Comparison of ENCODE assay signal across 11 cellular contexts in the genomic region with DNA sequence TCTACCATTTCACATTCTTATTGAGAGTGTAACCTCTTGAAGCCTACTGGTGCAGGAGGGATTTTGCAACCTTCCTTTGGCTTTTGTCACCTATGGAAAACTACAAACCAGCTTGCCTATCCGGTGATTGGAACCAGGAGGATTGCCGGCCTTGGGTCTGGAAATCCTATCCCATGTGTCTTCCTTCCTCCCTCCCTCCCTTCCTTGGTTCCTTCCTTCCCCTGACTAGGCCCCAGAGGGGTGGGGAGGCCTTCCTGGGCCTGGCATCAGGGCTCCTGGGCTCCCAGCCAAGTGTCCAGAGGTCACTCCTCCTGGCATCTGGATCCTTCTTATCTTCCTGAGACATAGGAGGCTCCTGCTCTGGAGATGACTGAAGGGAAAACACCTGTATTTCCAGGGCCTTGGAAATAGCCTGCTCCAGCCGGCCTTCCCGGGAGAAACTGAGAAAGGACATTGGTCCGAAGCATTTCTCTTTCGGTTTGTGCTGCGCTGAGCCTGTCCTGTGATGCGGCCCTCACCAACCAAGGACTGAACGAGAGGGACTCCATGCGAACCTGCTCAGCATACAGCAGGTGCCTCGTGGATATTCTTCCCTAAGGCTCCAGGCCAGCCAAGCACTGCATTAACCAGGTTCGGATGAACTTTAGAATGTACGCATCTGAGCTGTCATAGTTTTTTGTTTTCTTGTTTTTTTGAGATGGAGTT. TPM values are rescaled to one million over a fixed set of nuclear protein-coding genes. Genes with fewer than 3 reads are reported as not detected.
A peak's percentile ranks its signal among the peaks of the same experiment; 100 is the strongest.
DNase-seq lines count a peak whose midpoint lies in the region; ATAC-seq, FAIRE-seq and TF ChIP-seq lines count a peak whose summit lies in the region.
"Had no signal": no experiment of that assay in that cellular context is flagged by ENCODE, and none has a peak within 500 bp of the region (broad histone marks: within the 10 kb centered on the region; RNA-seq: fewer than 3 reads in every experiment).

No MANE protein-coding gene starts in this region.

- no peaks in the 10 kb centered on the region for H3K27me3 Mint-ChIP-seq in naive thymus-derived CD8-positive, alpha-beta T cell
- no peaks in the 10 kb centered on the region for H3K27me3 Mint-ChIP-seq in activated naive CD4-positive, alpha-beta T cell treated with anti-CD3 and anti-CD28 coated beads for 36 hours (ENCODE audit: low read depth)

- peak overlapping the region in 6 of 10 donors; percentile 69 to 92 (median 80) for H3K27ac Mint-ChIP-seq in naive thymus-derived CD8-positive, alpha-beta T cell
- no peak overlapping the region for H3K27ac Mint-ChIP-seq in activated naive CD4-positive, alpha-beta T cell treated with anti-CD3 and anti-CD28 coated beads for 36 hours

- CTCF ChIA-PET in A549 (lab: Yijun Ruan, JAX), result interaction anchor here (0.7 to 1.7 kb wide), 5 partner anchors 17 to 120 kb away, joined by 3 to 7 read pairs (median 3); no protein-coding TSS in a partner anchor
- CTCF ChIA-PET in activated naive CD4-positive, alpha-beta T cell treated with anti-CD3 and anti-CD28 coated beads for 36 hours (lab: Charles Lee), result interaction anchor here (0.5 to 0.7 kb wide), 3 partner anchors 23 to 187 kb away, joined by 3 to 4 read pairs (median 4); no protein-coding TSS in a partner anchor

- TF ChIP-seq CTCF in A549 (IDR thresholded peaks at IDR 0.05) (no peak), esophagus muscularis mucosa (IDR thresholded peaks at IDR 0.05) (no peak)

- peaks cover 20 to 54% (median 44%) of the 10 kb centered on the region in 4 donors for H3K4me1 Mint-ChIP-seq in naive thymus-derived CD8-positive, alpha-beta T cell
- H3K4me1 Mint-ChIP-seq in activated naive CD4-positive, alpha-beta T cell treated with anti-CD3 and anti-CD28 coated beads for 36 hours (ENCODE audit: low read depth), result peaks cover 39% of the 10 kb centered on the region

- no peaks in the 10 kb centered on the region for H3K9me3 ChIP-seq in A549
- no peaks in the 10 kb centered on the region for H3K9me3 ChIP-seq in esophagus muscularis mucosa

- POLR2A ChIA-PET in A549 (lab: Yijun Ruan, JAX), result interaction anchor here (0.6 to 2.8 kb wide), 3 partner anchors 43 to 214 kb away, joined by 4 to 45 read pairs (median 11); a partner anchor contains a TSS
- POLR2A ChIA-PET in naive thymus-derived CD8-positive, alpha-beta T cell (lab: Charles Lee), result interaction anchor here (0.6 to 4.4 kb wide), 3 partner anchors 66 to 69 kb away, joined by 6 to 64 read pairs (median 6); a partner anchor contains a TSS

- H3K4me1 ChIP-seq in A549, result peaks cover 76% of the 10 kb centered on the region
- peaks cover 55 to 82% (median 80%) of the 10 kb centered on the region in 4 donors for H3K4me1 ChIP-seq in esophagus muscularis mucosa

- H3K4me2 ChIP-seq in A549, result peak overlapping the region; percentile 81

- intact Hi-C loops in esophagus muscularis mucosa (cut with DNase I), result loop anchor here (2.0 kb wide), 1 partner anchor 67 kb away; no protein-coding TSS in a partner anchor
- intact Hi-C loops in activated naive CD4-positive, alpha-beta T cell treated with anti-CD3 and anti-CD28 coated beads for 36 hours (cut with micrococcal nuclease), result no loop called here

- H3K36me3 Mint-ChIP-seq in naive thymus-derived CD8-positive, alpha-beta T cell, result no peaks in the 10 kb centered on the region
- H3K36me3 Mint-ChIP-seq in activated naive CD4-positive, alpha-beta T cell treated with anti-CD3 and anti-CD28 coated beads for 36 hours (ENCODE audit: low read depth), result no peaks in the 10 kb centered on the region

- TF ChIP-seq EP300 in A549 (IDR thresholded peaks at IDR 0.05) (peak in 1 of 2 experiments; percentile 46; a peak in 2 of 5 replicates), esophagus muscularis mucosa (IDR thresholded peaks at IDR 0.05) (no peak)

- peak overlapping the region; percentile 91 to 97 for H3K27ac ChIP-seq in A549
- H3K27ac ChIP-seq in esophagus muscularis mucosa (replicated peaks in 1 of 4), result peak overlapping the region; percentile 92 to 96 (median 94)

- peak overlapping the region; percentile 32 for H3K4me3 ChIP-seq in A549
- H3K4me3 ChIP-seq in esophagus muscularis mucosa, result peak overlapping the region in 2 of 4 donors; percentile 10 to 16

- 7% methylated on average over 13 of the region's 13 CpGs for WGBS in A549 (ENCODE audit: missing lambda C conversion rate)
- 74% methylated on average over 13 of the region's 13 CpGs for WGBS in esophagus muscularis mucosa

- ATAC-seq in A549, result peak; percentile 51 to 57
- no peak for ATAC-seq in naive thymus-derived CD8-positive, alpha-beta T cell
- no peak for ATAC-seq in HG03196 (IDR thresholded peaks at IDR 0.05; ENCODE audit: unreplicated experiment)

- TF ChIP-seq RAD21 in A549 (conservative IDR thresholded peaks at IDR 0.05 in 1 of 2, IDR thresholded peaks at IDR 0.05 in 1 of 2), result peak; percentile 15 to 31; a peak in 2 of 5 replicates

- TF ChIP-seq POLR2A in A549 (IDR thresholded peaks at IDR 0.05; ENCODE audit: low read length), result no peak
- TF ChIP-seq POLR2A in esophagus muscularis mucosa (IDR thresholded peaks at IDR 0.05; ENCODE audit: low read depth), result no peak

- no peak for FAIRE-seq in A549 (lab: Jason Lieb, UNC)

- no peaks in the 10 kb centered on the region for H3K9me3 Mint-ChIP-seq in naive thymus-derived CD8-positive, alpha-beta T cell
- H3K9me3 Mint-ChIP-seq in activated naive CD4-positive, alpha-beta T cell treated with anti-CD3 and anti-CD28 coated beads for 36 hours, result no peaks in the 10 kb centered on the region

- no peaks in the 10 kb centered on the region for H3K36me3 ChIP-seq in esophagus muscularis mucosa

- no peak overlapping the region for H3K4me3 Mint-ChIP-seq in naive thymus-derived CD8-positive, alpha-beta T cell
- H3K4me3 Mint-ChIP-seq in activated naive CD4-positive, alpha-beta T cell treated with anti-CD3 and anti-CD28 coated beads for 36 hours, result no peak overlapping the region

- DNase-seq in A549 (ENCODE audit: low read depth in 1 of 2, low spot score in 1 of 2) (peak; percentile 72 to 95), NCI-H69 (lab: John Stamatoyannopoulos, UW) (peak; percentile 59), esophagus muscularis mucosa (ENCODE audit: extremely low spot score) (no peak), 8988T (no peak), T-helper 2 cell (no peak)
- no peak for DNase-seq in naive thymus-derived CD8-positive, alpha-beta T cell
- no peak for DNase-seq in activated naive CD4-positive, alpha-beta T cell treated with anti-CD3 and anti-CD28 coated beads for 36 hours
- DNase-seq: COR-L47; glutamatergic neuron; NK-92 treated with Interleukin-12 subunit alpha and Interleukin-12 subunit beta, amount 100 ng/mL, for 24 hours had no signal

- no peaks in the 10 kb centered on the region for H3K27me3 ChIP-seq in esophagus muscularis mucosa

TF ChIP-seq in A549, 52 proteins besides CTCF, POLR2A, EP300 and RAD21 (continues in another document):
- TF ChIP-seq HOXB13 (CRISPR knock-in tag; IDR thresholded peaks at IDR 0.05; ENCODE audit: low read depth), result peak; percentile 65; the same call in 1 of the 2 replicates
- TF ChIP-seq, protein P1, sequence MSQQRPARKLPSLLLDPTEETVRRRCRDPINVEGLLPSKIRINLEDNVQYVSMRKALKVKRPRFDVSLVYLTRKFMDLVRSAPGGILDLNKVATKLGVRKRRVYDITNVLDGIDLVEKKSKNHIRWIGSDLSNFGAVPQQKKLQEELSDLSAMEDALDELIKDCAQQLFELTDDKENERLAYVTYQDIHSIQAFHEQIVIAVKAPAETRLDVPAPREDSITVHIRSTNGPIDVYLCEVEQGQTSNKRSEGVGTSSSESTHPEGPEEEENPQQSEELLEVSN (IDR thresholded peaks at IDR 0.05; ENCODE audit: borderline replicate concordance, low read depth), result peak; percentile 63; the same call in 1 of the 2 replicates
- TF ChIP-seq HOXA7 (CRISPR knock-in tag; IDR thresholded peaks at IDR 0.05), result peak; percentile 21; the same call in 1 of the 2 replicates
- no peak for TF ChIP-seq RARB (CRISPR knock-in tag; IDR thresholded peaks at IDR 0.05)
- TF ChIP-seq TP53 (CRISPR knock-in tag; IDR thresholded peaks at IDR 0.05), result peak; percentile 63; the same call in 1 of the 2 replicates
- TF ChIP-seq KDM1A (IDR thresholded peaks at IDR 0.05; ENCODE audit: low read depth), result no peak
- peak in 1 of 2 experiments; percentile 65; a peak in 1 of 4 replicates for TF ChIP-seq CEBPB (IDR thresholded peaks at IDR 0.05)
- peak; percentile 69; the same call in 1 of the 2 replicates for TF ChIP-seq HOXB5 (CRISPR knock-in tag; IDR thresholded peaks at IDR 0.05)
- peak; percentile 84; the same call in 1 of the 2 replicates for TF ChIP-seq HEYL (CRISPR knock-in tag; IDR thresholded peaks at IDR 0.05)
- TF ChIP-seq, protein P2, sequence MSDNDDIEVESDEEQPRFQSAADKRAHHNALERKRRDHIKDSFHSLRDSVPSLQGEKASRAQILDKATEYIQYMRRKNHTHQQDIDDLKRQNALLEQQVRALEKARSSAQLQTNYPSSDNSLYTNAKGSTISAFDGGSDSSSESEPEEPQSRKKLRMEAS (IDR thresholded peaks at IDR 0.05), result peak; percentile 89
- TF ChIP-seq EHF (CRISPR knock-in tag; IDR thresholded peaks at IDR 0.05), result 0 out of 2 replicates have a peak, but pooled peaks have one; percentile 37
- TF ChIP-seq GATA3 (IDR thresholded peaks at IDR 0.05; ENCODE audit: borderline replicate concordance), result peak; percentile 60; the same call in 1 of the 2 replicates
- TF ChIP-seq MAZ (IDR thresholded peaks at IDR 0.05; ENCODE audit: borderline replicate concordance, low read depth, low read length), result no peak
- no peak for TF ChIP-seq NFE2L2 (conservative IDR thresholded peaks at IDR 0.05; ENCODE audit: low read length)
- no peak for TF ChIP-seq FOSL2 (IDR thresholded peaks at IDR 0.05)
- TF ChIP-seq FOSL2 (CRISPR knock-in tag; IDR thresholded peaks at IDR 0.05), result peak; percentile 27; the same call in 1 of the 2 replicates
- peak; percentile 93 for TF ChIP-seq ZSCAN20 (CRISPR knock-in tag; IDR thresholded peaks at IDR 0.05)
- TF ChIP-seq JUN (IDR thresholded peaks at IDR 0.05), result peak; percentile 43 to 44; a peak in 3 of 5 replicates

RNA-seq across cellular contexts. Expression of a gene that starts 43.4 kb away (rescaled TPM):
- polyA plus RNA-seq in A549 (2011; rRNA removed), result 321 and 369 TPM in 2 replicates
- polyA plus RNA-seq in A549 (2012; cell fraction: cytosol; rRNA removed), result 195 and 206 TPM in 2 replicates
- 92.2 and 156 TPM in 2 replicates for polyA plus RNA-seq in A549 (2012; cell fraction: nucleus; rRNA removed)
- 395 to 409 TPM (median 406 TPM) in 3 replicates for polyA plus RNA-seq in A549 (2017; fragmentation: RNase III; extraction: RNeasy Plus Mini Kit Qiagen cat#74134 plus additional on column Dnase treatment)
- 86.4 and 111 TPM in 2 replicates for polyA minus RNA-seq in A549 (2011; rRNA and poly(A)+ RNA removed)
- total RNA-seq in esophagus muscularis mucosa, result 100 to 1,000 TPM in 2 of 4 donors, 10 to 100 TPM in 2; 70.5 to 143 (median 112) TPM
- 100 to 1,000 TPM; 104 to 126 TPM for total RNA-seq in naive thymus-derived CD8-positive, alpha-beta T cell
- polyA plus RNA-seq in naive thymus-derived CD8-positive, alpha-beta T cell, result 100 to 1,000 TPM; 256 to 378 (median 273) TPM
- total RNA-seq in activated naive CD4-positive, alpha-beta T cell treated with anti-CD3 and anti-CD28 coated beads for 36 hours, result 100 to 1,000 TPM; 433 to 437 TPM

Comparison
In these comparisons a context has a peak if more than half of its experiments do, and no peak if none do; other contexts are left out.
1. ATAC-seq: peak in A549 (2 of 2); none in naive thymus-derived CD8-positive, alpha-beta T cell (0 of 2) and HG03196 (single experiment).
2. DNase-seq: peak in A549 (2 of 2) and NCI-H69 (single experiment); none in esophagus muscularis mucosa (single experiment), naive thymus-derived CD8-positive, alpha-beta T cell (0 of 10), 8988T (single experiment), T-helper 2 cell (0 of 5) and activated naive CD4-positive, alpha-beta T cell treated with anti-CD3 and anti-CD28 coated beads for 36 hours (single experiment).